9 cellular contexts compared by ENCODE assay signal in genomic region chr19:54133312-54133956, GRCh38. TPM values are rescaled to one million over a fixed set of nuclear protein-coding genes. Genes with fewer than 3 reads are reported as not detected.
DNase-seq lines count a peak whose midpoint lies in the region; ATAC-seq, FAIRE-seq and TF ChIP-seq lines count a peak whose summit lies in the region.
"Had no signal": no experiment of that assay in that cellular context is flagged by ENCODE, and none has a peak within 500 bp of the region (broad histone marks: within the 10 kb centered on the region; RNA-seq: fewer than 3 reads in every experiment).

No MANE protein-coding gene starts in this region.

- no peak overlapping the region for H3K9ac ChIP-seq in astrocyte (ENCODE audit: low read length)
- no peak overlapping the region for H3K9ac ChIP-seq in neural cell (ENCODE audit: low read length)

- no peak overlapping the region for H3K4me3 Mint-ChIP-seq in astrocyte (ENCODE audit: unreplicated experiment)

- H3K4me3 ChIP-seq in astrocyte (ENCODE audit: insufficient read depth, low read depth, low read length), result no peak overlapping the region
- no peak overlapping the region for H3K4me3 ChIP-seq in neural cell (ENCODE audit: low read length)
- H3K4me3 ChIP-seq: thyroid gland had no signal

- H3K27ac Mint-ChIP-seq in astrocyte (ENCODE audit: unreplicated experiment), result no peak overlapping the region

- TF ChIP-seq RAD21 in neural cell (conservative IDR thresholded peaks at IDR 0.05), result no peak

- H3K36me3 Mint-ChIP-seq in astrocyte (ENCODE audit: low read depth, unreplicated experiment), result peaks cover 13% of the 10 kb centered on the region

- H3K4me1 Mint-ChIP-seq in astrocyte (ENCODE audit: low read depth, unreplicated experiment), result peaks cover 3% of the 10 kb centered on the region

- H3K9me3 Mint-ChIP-seq in astrocyte (ENCODE audit: unreplicated experiment), result no peaks in the 10 kb centered on the region

- H3K4me2 ChIP-seq in astrocyte (ENCODE audit: low read length) (no peak overlapping the region), neural cell (ENCODE audit: low read length) (no peak overlapping the region)

- TF ChIP-seq CTCF in astrocyte (IDR thresholded peaks at IDR 0.05; ENCODE audit: insufficient read depth, low read depth, low read length) (no peak), neural cell (IDR thresholded peaks at IDR 0.05; ENCODE audit: poor library complexity, severe bottlenecking) (no peak)

- H3K79me2 ChIP-seq in astrocyte (ENCODE audit: insufficient read depth, low read length) (peaks cover 9% of the 10 kb centered on the region), neural cell (replicated peaks; ENCODE audit: insufficient read depth, low read length) (peaks cover 5% of the 10 kb centered on the region)

- H3K9me3 ChIP-seq in astrocyte (ENCODE audit: insufficient read depth, low read depth, low read length) (no peaks in the 10 kb centered on the region), neural cell (ENCODE audit: low read length) (no peaks in the 10 kb centered on the region)
- H3K9me3 ChIP-seq: thyroid gland had no signal

- FAIRE-seq in astrocyte (lab: Jason Lieb, UNC), result no peak

- H3K36me3 ChIP-seq in astrocyte (ENCODE audit: insufficient read depth, low read length), result peaks cover 2% of the 10 kb centered on the region
- no peaks in the 10 kb centered on the region for H3K36me3 ChIP-seq in neural cell (ENCODE audit: insufficient read depth, low read length)

- H3K27ac ChIP-seq in astrocyte (ENCODE audit: low read depth, low read length) (no peak overlapping the region), neural cell (ENCODE audit: low read length) (no peak overlapping the region)
- H3K27ac ChIP-seq: thyroid gland had no signal

- peaks cover under 1% of the 10 kb centered on the region for H4K20me1 ChIP-seq in astrocyte (ENCODE audit: insufficient read depth, low read length)
- no peaks in the 10 kb centered on the region for H4K20me1 ChIP-seq in neural cell (ENCODE audit: insufficient read depth)

- H2AFZ ChIP-seq in astrocyte (ENCODE audit: low read depth, low read length) (no peak overlapping the region), neural cell (ENCODE audit: low read depth, low read length) (no peak overlapping the region)

- H3F3A ChIP-seq in neural cell (ENCODE audit: insufficient read depth, low read length, poor library complexity, severe bottlenecking), result no peaks in the 10 kb centered on the region

- H3K27me3 Mint-ChIP-seq in astrocyte (ENCODE audit: low read depth, unreplicated experiment), result no peaks in the 10 kb centered on the region

- no peak for TF ChIP-seq EP300 in neural cell (conservative IDR thresholded peaks at IDR 0.05; ENCODE audit: poor library complexity, severe bottlenecking)

- peak; percentile 26 for DNase-seq in DMS 273 (lab: John Stamatoyannopoulos, UW; ENCODE audit: unreplicated experiment)
- no peak for DNase-seq in DMS 273 treated with DMSO at 0.1 percent for 48 hours (lab: John Stamatoyannopoulos, UW)
- peak; percentile 67 for DNase-seq in NCI-H2171 (lab: John Stamatoyannopoulos, UW)
- DNase-seq in astrocyte (ENCODE audit: low read depth), result peak; percentile 58
- no peak for DNase-seq in occipital lobe (lab: John Stamatoyannopoulos, UW)
- DNase-seq in NCI-H526 treated with DMSO at 0.1 percent for 48 hours (lab: John Stamatoyannopoulos, UW), result no peak
- DNase-seq: thyroid gland had no signal

- ATAC-seq in HG03342 (IDR thresholded peaks at IDR 0.05; ENCODE audit: unreplicated experiment), result no peak

- peaks cover 6% of the 10 kb centered on the region for H3K4me1 ChIP-seq in astrocyte (ENCODE audit: insufficient read depth, low read length)

- no peaks in the 10 kb centered on the region for H3K27me3 ChIP-seq in astrocyte (ENCODE audit: insufficient read depth, low read length)
- no peaks in the 10 kb centered on the region for H3K27me3 ChIP-seq in neural cell (ENCODE audit: insufficient read depth, low read depth, low read length)
- H3K27me3 ChIP-seq: thyroid gland had no signal

- H3K9me2 ChIP-seq in neural cell (ENCODE audit: insufficient read depth, low read length), result no peaks in the 10 kb centered on the region

TF ChIP-seq in neural cell, 6 proteins besides CTCF, POLR2A, EP300 and RAD21:
- no peak for TF ChIP-seq SMC3 (conservative IDR thresholded peaks at IDR 0.05; ENCODE audit: poor library complexity)
- peak; percentile 17 for TF ChIP-seq POLR2AphosphoS5 (IDR thresholded peaks at IDR 0.05)
- peak; percentile 76 for TF ChIP-seq EZH2 (IDR thresholded peaks at IDR 0.05; ENCODE audit: borderline replicate concordance, insufficient read depth, low read length, poor library complexity, severe bottlenecking)

RNA-seq across cellular contexts. Expression of gene CNOT3, which starts 4.1 kb away (rescaled TPM):
- 39.2 and 47.1 TPM in 2 replicates for total RNA-seq in astrocyte
- 3.8 and 7.6 TPM in 2 replicates for polyA plus RNA-seq in neural cell
- polyA minus RNA-seq in neural cell, result 9.7 and 15.2 TPM in 2 replicates
- 4.4 TPM for total RNA-seq in occipital lobe

RNA-seq across cellular contexts. Expression of gene PRPF31, which starts 17.9 kb away (rescaled TPM):
- 62.3 and 67.2 TPM in 2 replicates for total RNA-seq in astrocyte
- 73.5 and 76.6 TPM in 2 replicates for polyA plus RNA-seq in neural cell
- polyA minus RNA-seq in neural cell, result 37.2 and 39.4 TPM in 2 replicates
- 24.0 TPM for total RNA-seq in occipital lobe

RNA-seq across cellular contexts. Expression of gene TFPT, which starts 18.0 kb away (rescaled TPM):
- total RNA-seq in astrocyte (21.6 and 25.2 TPM in 2 replicates), occipital lobe (5.8 TPM)
- polyA plus RNA-seq in neural cell, result 24.3 and 28.0 TPM in 2 replicates
- polyA minus RNA-seq in neural cell, result 12.0 and 12.4 TPM in 2 replicates

RNA-seq across cellular contexts. Expression of gene LENG1, which starts 26.1 kb away (rescaled TPM):
- total RNA-seq in astrocyte (4.1 and 4.8 TPM in 2 replicates), occipital lobe (4.2 TPM)
- 14.0 and 17.0 TPM in 2 replicates for polyA plus RNA-seq in neural cell
- 6.8 and 9.1 TPM in 2 replicates for polyA minus RNA-seq in neural cell

RNA-seq across cellular contexts. Expression of gene NDUFA3, which starts 30.8 kb away (rescaled TPM):
- total RNA-seq in astrocyte (98.0 and 99.2 TPM in 2 replicates), occipital lobe (10.8 TPM)
- 21.4 and 62.8 TPM in 2 replicates for polyA plus RNA-seq in neural cell
- 10.7 and 11.2 TPM in 2 replicates for polyA minus RNA-seq in neural cell

Comparison
In these comparisons a context has a peak if more than half of its experiments do, and no peak if none do; other contexts are left out.
1. DNase-seq: peak in DMS 273 (single experiment), NCI-H2171 (single experiment) and astrocyte (single experiment); none in DMS 273 treated with DMSO at 0.1 percent for 48 hours (single experiment), occipital lobe (single experiment) and NCI-H526 treated with DMSO at 0.1 percent for 48 hours (single experiment).